ENCODE assay signal across 19 cellular contexts in the genomic region with DNA sequence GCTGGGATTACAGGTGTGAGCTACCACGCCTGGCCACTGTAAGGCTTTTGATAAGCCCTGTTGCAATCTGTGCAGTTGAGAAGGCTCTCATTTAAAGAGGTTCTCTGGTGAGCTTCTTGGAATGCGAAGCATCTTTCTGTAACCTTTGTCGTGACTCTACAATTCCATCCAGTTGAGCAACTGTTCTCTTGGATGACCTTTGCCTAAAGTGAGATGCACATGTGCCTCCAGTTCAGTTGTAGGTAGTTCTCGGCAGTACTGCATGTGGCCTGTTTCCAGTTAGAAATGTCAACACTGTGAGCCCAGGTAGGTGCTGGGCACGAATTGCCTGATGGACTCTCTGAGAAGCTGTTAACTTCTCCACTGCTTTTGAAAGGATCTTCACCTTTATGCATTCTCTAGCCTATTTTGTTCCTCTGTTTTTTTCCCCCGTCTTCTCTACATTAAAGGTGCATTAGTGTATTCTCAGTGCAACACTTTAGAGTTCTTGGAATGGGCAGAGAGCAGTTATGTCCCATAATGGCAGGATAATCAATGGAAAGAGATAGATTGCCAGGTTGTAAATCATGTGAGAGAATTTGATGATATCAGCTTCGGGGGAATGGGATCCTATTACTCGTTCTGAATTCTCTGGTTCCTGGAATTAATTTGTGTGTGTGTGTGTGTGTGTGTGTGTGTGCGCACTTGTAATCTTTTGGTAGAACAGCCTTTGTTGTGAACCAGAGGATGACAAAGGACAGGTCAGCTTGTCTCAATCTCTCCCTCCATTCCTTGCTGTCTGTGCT. TPM values are rescaled to one million over a fixed set of nuclear protein-coding genes. Genes with fewer than 3 reads are reported as not detected.
DNase-seq lines count a peak whose midpoint lies in the region; ATAC-seq, FAIRE-seq and TF ChIP-seq lines count a peak whose summit lies in the region.
"Had no signal": no experiment of that assay in that cellular context is flagged by ENCODE, and none has a peak within 500 bp of the region (broad histone marks: within the 10 kb centered on the region; RNA-seq: fewer than 3 reads in every experiment).

No MANE protein-coding gene starts in this region.

- H4K20me1 ChIP-seq in H1 (replicated peaks in 1 of 2; ENCODE audit: control insufficient read depth in 1 of 2, insufficient read depth in 2 of 2, low read length in 2 of 2) = peaks cover 20 to 28% of the 10 kb centered on the region in 2 experiments

- H3K36me3 ChIP-seq in H1 (ENCODE audit: control insufficient read depth in 2 of 4, insufficient read depth in 4 of 4, low read length in 3 of 4) (no peaks in the 10 kb centered on the region; a peak in 1 of 8 replicates), lower lobe of right lung (no peaks in the 10 kb centered on the region), mucosa of descending colon (ENCODE audit: low read depth) (no peaks in the 10 kb centered on the region)
- H3K36me3 ChIP-seq: SJSA1, tibial artery had no signal

- H2BK12ac ChIP-seq in H1 (ENCODE audit: low read depth, low read length) = no peak overlapping the region

- H3K4me1 Mint-ChIP-seq in activated CD4-positive, alpha-beta T cell treated with anti-CD3 and anti-CD28 coated beads for 36 hours = no peaks in the 10 kb centered on the region
- H3K4me1 Mint-ChIP-seq: stimulated activated naive B cell treated with anti-CD40 and anti-IgM and Interleukin-4, amounts not matched to agents 10 μg/mL and 1 μg/mL and 100 μg/mL, for 72 hours had no signal

- no peak overlapping the region; a peak in 1 of 4 replicates for H3K4me2 ChIP-seq in H1 (ENCODE audit: insufficient read depth in 1 of 2, low read depth in 2 of 2, low read length in 2 of 2)

- H2BK5ac ChIP-seq in H1 (ENCODE audit: low read depth, low read length) = no peak overlapping the region

- H3K56ac ChIP-seq in H1 (replicated peaks; ENCODE audit: insufficient read length, low read depth, low read length) = no peak overlapping the region

- H3K27me3 ChIP-seq in H1 (replicated peaks in 1 of 4; ENCODE audit: control insufficient read depth in 3 of 4, extremely low read depth in 1 of 4, insufficient read depth in 3 of 4, low read length in 3 of 4) = no peaks in the 10 kb centered on the region
- no peaks in the 10 kb centered on the region for H3K27me3 ChIP-seq in lower lobe of right lung (ENCODE audit: low read depth)
- H3K27me3 ChIP-seq: SJSA1, tibial artery had no signal

- H4K91ac ChIP-seq in H1 (replicated peaks; ENCODE audit: insufficient read length, low read length) = no peak overlapping the region

- no peak overlapping the region for H3K4me3 Mint-ChIP-seq in activated CD4-positive, alpha-beta T cell treated with anti-CD3 and anti-CD28 coated beads for 36 hours
- H3K4me3 Mint-ChIP-seq: CD8-positive, alpha-beta T cell; stimulated activated naive B cell treated with anti-CD40 and anti-IgM and Interleukin-4, amounts not matched to agents 10 μg/mL and 1 μg/mL and 100 μg/mL, for 72 hours had no signal

- no peak overlapping the region for H3K14ac ChIP-seq in H1 (ENCODE audit: insufficient read length)

- H2BK120ac ChIP-seq in H1 (replicated peaks; ENCODE audit: low read depth, low read length) = no peak overlapping the region

- H3K79me2 ChIP-seq in H1 (ENCODE audit: control insufficient read depth in 1 of 2, insufficient read depth in 2 of 2, low read length in 2 of 2) = peaks cover 36 to 100% of the 10 kb centered on the region in 2 experiments

- peak; percentile 31 to 57 for ATAC-seq in lower lobe of right lung
- no peak for ATAC-seq in mucosa of descending colon
- no peak for ATAC-seq in activated CD4-positive, alpha-beta T cell treated with anti-CD3 and anti-CD28 coated beads for 36 hours
- ATAC-seq: CD8-positive, alpha-beta T cell; HCT116; stimulated activated naive B cell treated with anti-CD40 and anti-IgM and Interleukin-4, amounts not matched to agents 10 μg/mL and 1 μg/mL and 100 μg/mL, for 72 hours had no signal

- H3K9ac ChIP-seq in H1 (replicated peaks in 1 of 4; ENCODE audit: extremely low read depth in 1 of 4, low read depth in 3 of 4, low read length in 3 of 4) = no peak overlapping the region

- DNase-seq in AG08396 (ENCODE audit: low spot score) (peak; percentile 42), HEK293T (ENCODE audit: extremely low spot score) (no peak), H1 (ENCODE audit: low read depth in 1 of 2, low spot score in 2 of 2) (no peak), lower lobe of right lung (no peak), inferior parietal cortex (ENCODE audit: extremely low spot score) (no peak), RCC 7860 (ENCODE audit: low spot score) (no peak), mucosa of descending colon (no peak)
- no peak for DNase-seq in activated CD4-positive, alpha-beta T cell treated with anti-CD3 and anti-CD28 coated beads for 36 hours
- DNase-seq: CD8-positive, alpha-beta T cell; effector CD8-positive, alpha-beta T cell; hypothalamus; NCI-H1105 treated with DMSO at 0.1 percent for 48 hours; NCI-H2171; NCI-H774; stimulated activated CD4-positive, alpha-beta T cell treated with anti-CD3 and anti-CD28 coated beads, Interleukin-15, amount 100 ng/mL, for 24 hours; stimulated activated naive B cell treated with anti-CD40 and anti-IgM and Interleukin-4, amounts not matched to agents 10 μg/mL and 1 μg/mL and 100 μg/mL, for 72 hours; tibial artery had no signal

- no peaks in the 10 kb centered on the region for H3K36me3 Mint-ChIP-seq in activated CD4-positive, alpha-beta T cell treated with anti-CD3 and anti-CD28 coated beads for 36 hours (ENCODE audit: low read depth)
- H3K36me3 Mint-ChIP-seq: CD8-positive, alpha-beta T cell; stimulated activated naive B cell treated with anti-CD40 and anti-IgM and Interleukin-4, amounts not matched to agents 10 μg/mL and 1 μg/mL and 100 μg/mL, for 72 hours had no signal

- TF ChIP-seq RAD21 in H1 (IDR thresholded peaks at IDR 0.05 in 1 of 2, conservative IDR thresholded peaks at IDR 0.05 in 1 of 2; ENCODE audit: low read depth in 2 of 2, low read length in 2 of 2) = no peak

- no peak for FAIRE-seq in H1 (lab: Jason Lieb, UNC)
- FAIRE-seq in RCC 7860 (lab: Jason Lieb, UNC) = no peak

- no peak overlapping the region for H2AFZ ChIP-seq in H1 (ENCODE audit: low read length)

- H3K27ac Mint-ChIP-seq in activated CD4-positive, alpha-beta T cell treated with anti-CD3 and anti-CD28 coated beads for 36 hours = no peak overlapping the region
- H3K27ac Mint-ChIP-seq: CD8-positive, alpha-beta T cell; stimulated activated naive B cell treated with anti-CD40 and anti-IgM and Interleukin-4, amounts not matched to agents 10 μg/mL and 1 μg/mL and 100 μg/mL, for 72 hours had no signal

- H3K4me1 ChIP-seq in H1 (replicated peaks in 1 of 4; ENCODE audit: control insufficient read depth in 3 of 4, insufficient read depth in 4 of 4, low read length in 3 of 4) = peaks cover 0 to 11% (median 5%) of the 10 kb centered on the region in 4 experiments; a peak in 4 of 7 replicates
- H3K4me1 ChIP-seq in lower lobe of right lung = peaks cover 15% of the 10 kb centered on the region
- H3K4me1 ChIP-seq in mucosa of descending colon (ENCODE audit: low read depth) = no peaks in the 10 kb centered on the region
- H3K4me1 ChIP-seq: SJSA1 had no signal

- no peaks in the 10 kb centered on the region for H3K27me3 Mint-ChIP-seq in activated CD4-positive, alpha-beta T cell treated with anti-CD3 and anti-CD28 coated beads for 36 hours
- H3K27me3 Mint-ChIP-seq: stimulated activated naive B cell treated with anti-CD40 and anti-IgM and Interleukin-4, amounts not matched to agents 10 μg/mL and 1 μg/mL and 100 μg/mL, for 72 hours had no signal

- H2AK5ac ChIP-seq in H1 (ENCODE audit: low read depth, low read length) = no peak overlapping the region

- TF ChIP-seq CTCF in H1 (IDR thresholded peaks at IDR 0.05; ENCODE audit: control extremely low read depth in 1 of 3, insufficient read depth in 1 of 3, low read depth in 1 of 3, low read length in 3 of 3) = no peak
- no peak for TF ChIP-seq CTCF in lower lobe of right lung (IDR thresholded peaks at IDR 0.05)
- no peak for TF ChIP-seq CTCF in mucosa of descending colon (IDR thresholded peaks at IDR 0.05)

- H3K4me3 ChIP-seq in H1 (ENCODE audit: extremely low read depth in 1 of 4, insufficient read depth in 2 of 4, low read depth in 3 of 4, low read length in 4 of 4) (no peak overlapping the region), lower lobe of right lung (no peak overlapping the region), mucosa of descending colon (no peak overlapping the region)
- H3K4me3 ChIP-seq: SJSA1, tibial artery had no signal

- H3K9me3 ChIP-seq in H1 (ENCODE audit: insufficient read depth in 2 of 2, low read depth in 1 of 2, low read length in 1 of 2) = no peaks in the 10 kb centered on the region
- H3K9me3 ChIP-seq in lower lobe of right lung = no peaks in the 10 kb centered on the region
- H3K9me3 ChIP-seq in mucosa of descending colon = no peaks in the 10 kb centered on the region
- H3K9me3 ChIP-seq: SJSA1, tibial artery had no signal

- H3K79me1 ChIP-seq in H1 (ENCODE audit: low read depth, low read length) = peaks cover 16% of the 10 kb centered on the region; the same call in 1 of the 2 replicates

- no peak overlapping the region; the same call in 1 of the 2 replicates for H3K27ac ChIP-seq in H1 (ENCODE audit: low read depth, low read length)
- H3K27ac ChIP-seq in lower lobe of right lung = no peak overlapping the region
- H3K27ac ChIP-seq: SJSA1, tibial artery had no signal

- no peak overlapping the region for H3K18ac ChIP-seq in H1 (ENCODE audit: extremely low read depth, low read length)

- POLR2A ChIA-PET in HEK293T (lab: Yijun Ruan, JAX) (interaction anchor here (1.0 kb wide), 1 partner anchor 9 kb away, joined by 3 read pairs; no protein-coding TSS in a partner anchor), H1 (lab: Charles Lee; ENCODE audit: partially characterized antibody) (interaction anchor here (0.6 to 2.1 kb wide), 7 partner anchors 9 to 52 kb away, joined by 3 to 17 read pairs (median 4); partner anchors contain the start of gene PTPRG)
- POLR2A ChIA-PET in activated CD4-positive, alpha-beta T cell treated with anti-CD3 and anti-CD28 coated beads for 36 hours (lab: Charles Lee) = no interaction called here

- H2BK15ac ChIP-seq in H1 (ENCODE audit: low read length) = 0 out of 2 replicates have a peak overlapping the region, but pooled peaks have one; percentile 32

- intact Hi-C loops in lower lobe of right lung (cut with DNase I) = no loop called here
- intact Hi-C loops in mucosa of descending colon (cut with DNase I, micrococcal nuclease) = no loop called here
- intact Hi-C loops in activated CD4-positive, alpha-beta T cell treated with anti-CD3 and anti-CD28 coated beads for 36 hours (cut with DNase I, micrococcal nuclease) = no loop called here

- H3K4ac ChIP-seq in H1 (replicated peaks; ENCODE audit: insufficient read length, low read depth, low read length) = no peak overlapping the region

- H4K5ac ChIP-seq in H1 (ENCODE audit: insufficient read length, low read depth, low read length) = no peak overlapping the region

- no peak overlapping the region for H2BK20ac ChIP-seq in H1 (ENCODE audit: low read length)

- H3K23ac ChIP-seq in H1 (ENCODE audit: insufficient read length) = no peak overlapping the region

- no peak for TF ChIP-seq EP300 in H1 (IDR thresholded peaks at IDR 0.05; ENCODE audit: borderline replicate concordance in 1 of 2, low read depth in 2 of 2, low read length in 2 of 2)

- no peak for TF ChIP-seq POLR2A in H1 (IDR thresholded peaks at IDR 0.05; ENCODE audit: control extremely low read depth in 1 of 2, low read depth in 2 of 2, low read length in 2 of 2)

- no peak overlapping the region for H4K8ac ChIP-seq in H1 (ENCODE audit: extremely low read depth, insufficient read depth, low read length)

- no peaks in the 10 kb centered on the region for H3K9me3 Mint-ChIP-seq in activated CD4-positive, alpha-beta T cell treated with anti-CD3 and anti-CD28 coated beads for 36 hours (ENCODE audit: low read depth)

- WGBS in H1 (ENCODE audit: extremely low coverage in 1 of 2, insufficient coverage in 1 of 2, insufficient read length in 1 of 2, insufficient replicate concordance in 2 of 2, low coverage in 1 of 2, low lambda C conversion rate in 2 of 2, missing lambda C conversion rate in 1 of 2), 2 experiments = 89% methylated on average over 9 of the region's 9 CpGs; no CpG with 5 or more reads in 1 of the 2 experiments

- H3K23me2 ChIP-seq in H1 (ENCODE audit: low read depth, low read length) = no peaks in the 10 kb centered on the region

- CTCF ChIA-PET in HEK293T (lab: Yijun Ruan, JAX) = interaction anchor here (0.6 kb wide), 1 partner anchor 20 kb away, joined by 3 read pairs; no protein-coding TSS in a partner anchor
- CTCF ChIA-PET in H1 (lab: Charles Lee; ENCODE audit: partially characterized antibody) = interaction anchor here (1.3 to 1.5 kb wide), 2 partner anchors 9 to 30 kb away, joined by 3 to 4 read pairs; no protein-coding TSS in a partner anchor
- CTCF ChIA-PET in activated CD4-positive, alpha-beta T cell treated with anti-CD3 and anti-CD28 coated beads for 36 hours (lab: Charles Lee) = interaction anchor here (0.9 kb wide), 1 partner anchor 19 kb away, joined by 4 read pairs; no protein-coding TSS in a partner anchor

RNA-seq across cellular contexts. Expression of gene PTPRG, which starts 51.0 kb away (rescaled TPM):
- total RNA-seq in H1 (2021; fragmentation: NEBNext Ultra II Directional; extraction: Animal tissue kit (Norgen Biotek cat#: 25700)) = 90.1 and 96.2 TPM in 2 replicates
- 23.3 and 23.6 TPM in 2 replicates for polyA plus RNA-seq in H1 (2011; rRNA removed)
- 21.3 TPM for polyA plus RNA-seq in H1 (2011; cell fraction: cytosol; rRNA removed)
- polyA plus RNA-seq in H1 (2011; cell fraction: nucleus; rRNA removed) = 58.4 TPM
- polyA plus RNA-seq in H1 (2012, experiment 1 of 2) = 32.5 to 53.4 TPM (median 45.1 TPM) in 4 replicates
- 2.0 TPM for polyA plus RNA-seq in H1 (2012, experiment 2 of 2)
- polyA plus RNA-seq in H1 (2013, experiment 1 of 2) = 96.2 TPM
- polyA plus RNA-seq in H1 (2013, experiment 2 of 2) = 92.9 TPM
- 145 and 178 TPM in 2 replicates for polyA minus RNA-seq in H1 (2011; rRNA and poly(A)+ RNA removed)
- 78.4 TPM for polyA minus RNA-seq in H1 (2011; cell fraction: cytosol; rRNA and poly(A)+ RNA removed)
- polyA minus RNA-seq in H1 (2011; cell fraction: nucleus; rRNA and poly(A)+ RNA removed) = 313 TPM
- total RNA-seq in lower lobe of right lung (67.6 TPM), mucosa of descending colon (10 to 100 TPM; 28.9 to 54.7 (median 40.4) TPM)
- under 1 TPM; 0.32 to 0.33 TPM for total RNA-seq in activated CD4-positive, alpha-beta T cell treated with anti-CD3 and anti-CD28 coated beads for 36 hours
- total RNA-seq: CD8-positive, alpha-beta T cell had no signal

Comparison
In these comparisons a context has a peak if more than half of its experiments do, and no peak if none do; other contexts are left out.
1. ATAC-seq: peak in lower lobe of right lung (2 of 2); none in mucosa of descending colon (single experiment) and activated CD4-positive, alpha-beta T cell treated with anti-CD3 and anti-CD28 coated beads for 36 hours (single experiment).
2. RNA of gene PTPRG, which starts 51.0 kb away (total RNA-seq): 90.1 to 96.2 TPM in H1, 67.6 TPM in lower lobe of right lung (single experiment) and 28.9 to 54.7 TPM in mucosa of descending colon; 0.32 to 0.33 TPM in activated CD4-positive, alpha-beta T cell treated with anti-CD3 and anti-CD28 coated beads for 36 hours; every median in the first group is over 10 times any median in the second.